ENCODE assay signal across 11 cellular contexts in genomic region chr6:158958504-158959386, GRCh38. TPM values are rescaled to one million over a fixed set of nuclear protein-coding genes. Genes with fewer than 3 reads are reported as not detected.
DNase-seq lines count a peak whose midpoint lies in the region; ATAC-seq and TF ChIP-seq lines count a peak whose summit lies in the region.
"Had no signal": no experiment of that assay in that cellular context is flagged by ENCODE, and none has a peak within 500 bp of the region (broad histone marks: within the 10 kb centered on the region; RNA-seq: fewer than 3 reads in every experiment).

No MANE protein-coding gene starts in this region.

- H3K9me3 ChIP-seq in left ventricle myocardium inferior (replicated peaks) (no peaks in the 10 kb centered on the region), heart left ventricle (no peaks in the 10 kb centered on the region), SU-DHL-6 (ENCODE audit: insufficient read depth, low read length) (no peaks in the 10 kb centered on the region)

- H3K36me3 Mint-ChIP-seq in natural killer cell treated with Interleukin-12 subunit alpha and Interleukin-12 subunit beta and Interleukin-15 and Interleukin-18, amount 100 ng/mL, for 72 hours: no peaks in the 10 kb centered on the region

- intact Hi-C loops in left ventricle myocardium inferior (cut with micrococcal nuclease) (no loop called here), heart left ventricle (cut with DNase I) (no loop called here)

- H3K27ac ChIP-seq in left ventricle myocardium inferior (replicated peaks) (no peak overlapping the region), heart left ventricle (no peak overlapping the region), SU-DHL-6 (ENCODE audit: low read depth, low read length) (no peak overlapping the region), temporal lobe (ENCODE audit: low read depth, low read length) (peak overlapping the region; percentile 9)

- H3K4me2 ChIP-seq in SU-DHL-6 (ENCODE audit: low read depth, low read length, poor library complexity, severe bottlenecking): no peak overlapping the region

- H3K9ac ChIP-seq in SU-DHL-6 (ENCODE audit: low read length): no peak overlapping the region

- DNase-seq in left ventricle myocardium inferior: no peak
- DNase-seq in heart left ventricle: no peak
- no peak for DNase-seq in fibroblast of villous mesenchyme (ENCODE audit: low read depth)
- DNase-seq in natural killer cell treated with Interleukin-12 subunit alpha and Interleukin-12 subunit beta and Interleukin-15 and Interleukin-18, amount 100 ng/mL, for 72 hours (ENCODE audit: low spot score): no peak
- DNase-seq in NCI-H2171 treated with DMSO at 0.1 percent for 48 hours (lab: John Stamatoyannopoulos, UW): no peak
- no peak for DNase-seq in NCI-H2227 treated with DMSO at 0.1 percent for 48 hours (lab: John Stamatoyannopoulos, UW)
- DNase-seq: kidney glomerular epithelial cell; occipital lobe; stimulated activated CD4-positive, alpha-beta T cell treated with anti-CD3 and anti-CD28 coated beads, Interleukin-2, amount 100 ng/mL, for 24 hours had no signal

- peaks cover 0 to 4% of the 10 kb centered on the region in 2 donors for H3K4me1 Mint-ChIP-seq in natural killer cell treated with Interleukin-12 subunit alpha and Interleukin-12 subunit beta and Interleukin-15 and Interleukin-18, amount 100 ng/mL, for 72 hours (ENCODE audit: low read depth in 2 of 2)

- WGBS in heart left ventricle, 4 donors: 73 to 94% (median 86%) methylated on average over 5 to 7 of the region's 7 CpGs

- peak; percentile 26 for TF ChIP-seq CTCF in left ventricle myocardium inferior (IDR thresholded peaks at IDR 0.05; ENCODE audit: borderline replicate concordance)
- peak in 2 of 12 donors; percentile 16 to 19 for TF ChIP-seq CTCF in heart left ventricle (IDR thresholded peaks at IDR 0.05)
- peak; percentile 47 for TF ChIP-seq CTCF in SU-DHL-6 (IDR thresholded peaks at IDR 0.05; ENCODE audit: insufficient read depth, low read length, poor library complexity, severe bottlenecking)
- peak; percentile 17 for TF ChIP-seq CTCF in fibroblast of villous mesenchyme (IDR thresholded peaks at IDR 0.05; ENCODE audit: insufficient read depth, low read depth, low read length)

- no peaks in the 10 kb centered on the region for H3K79me2 ChIP-seq in SU-DHL-6 (ENCODE audit: insufficient read depth, low read length)

- no peak for ATAC-seq in heart left ventricle
- no peak for ATAC-seq in natural killer cell treated with Interleukin-12 subunit alpha and Interleukin-12 subunit beta and Interleukin-15 and Interleukin-18, amount 100 ng/mL, for 72 hours

- no peak overlapping the region for H3K27ac Mint-ChIP-seq in natural killer cell treated with Interleukin-12 subunit alpha and Interleukin-12 subunit beta and Interleukin-15 and Interleukin-18, amount 100 ng/mL, for 72 hours

- H4K20me1 ChIP-seq in SU-DHL-6 (ENCODE audit: low read depth, low read length): no peaks in the 10 kb centered on the region

- no peak overlapping the region for H3K4me3 Mint-ChIP-seq in natural killer cell treated with Interleukin-12 subunit alpha and Interleukin-12 subunit beta and Interleukin-15 and Interleukin-18, amount 100 ng/mL, for 72 hours

- H3K9me3 Mint-ChIP-seq in natural killer cell treated with Interleukin-12 subunit alpha and Interleukin-12 subunit beta and Interleukin-15 and Interleukin-18, amount 100 ng/mL, for 72 hours: no peaks in the 10 kb centered on the region

- H3K9me2 ChIP-seq in SU-DHL-6 (replicated peaks; ENCODE audit: insufficient read depth, low read length): no peaks in the 10 kb centered on the region

- no peak for TF ChIP-seq POLR2A in heart left ventricle (IDR thresholded peaks at IDR 0.05)

- H3F3A ChIP-seq in SU-DHL-6 (ENCODE audit: insufficient read depth): no peaks in the 10 kb centered on the region

- H3K4me3 ChIP-seq in left ventricle myocardium inferior: no peak overlapping the region
- H3K4me3 ChIP-seq in heart left ventricle: no peak overlapping the region
- H3K4me3 ChIP-seq in SU-DHL-6 (ENCODE audit: insufficient read depth, low read length, poor library complexity, severe bottlenecking): no peak overlapping the region
- H3K4me3 ChIP-seq in fibroblast of villous mesenchyme (ENCODE audit: low read depth, low read length): no peak overlapping the region

- H3K27me3 Mint-ChIP-seq in natural killer cell treated with Interleukin-12 subunit alpha and Interleukin-12 subunit beta and Interleukin-15 and Interleukin-18, amount 100 ng/mL, for 72 hours: no peaks in the 10 kb centered on the region

- no peaks in the 10 kb centered on the region for H3K4me1 ChIP-seq in left ventricle myocardium inferior
- H3K4me1 ChIP-seq in heart left ventricle: no peaks in the 10 kb centered on the region

- H2AFZ ChIP-seq in SU-DHL-6 (ENCODE audit: low read depth, low read length, severe bottlenecking): no peak overlapping the region

- H3K36me3 ChIP-seq in left ventricle myocardium inferior (no peaks in the 10 kb centered on the region), heart left ventricle (no peaks in the 10 kb centered on the region), SU-DHL-6 (ENCODE audit: low read length) (no peaks in the 10 kb centered on the region)

- H3K27me3 ChIP-seq in left ventricle myocardium inferior (ENCODE audit: low read depth) (no peaks in the 10 kb centered on the region), heart left ventricle (no peaks in the 10 kb centered on the region), SU-DHL-6 (ENCODE audit: low read length) (no peaks in the 10 kb centered on the region)

RNA-seq across cellular contexts. Expression of gene RSPH3, which starts 41.3 kb away (rescaled TPM):
- total RNA-seq in left ventricle myocardium inferior (11.9 TPM), heart left ventricle (10 to 100 TPM in 4 of 9 donors, 1 to 10 TPM in 5; 6.2 to 13.2 (median 9.6) TPM), fibroblast of villous mesenchyme (5.2 and 6.0 TPM in 2 replicates), temporal lobe (5.7 TPM)
- 1 to 10 TPM; 3.4 to 7.6 TPM for polyA plus RNA-seq in heart left ventricle
- 1 to 10 TPM; 1.9 to 2.4 TPM for total RNA-seq in natural killer cell treated with Interleukin-12 subunit alpha and Interleukin-12 subunit beta and Interleukin-15 and Interleukin-18, amount 100 ng/mL, for 72 hours
